ENCODE assay signal across 9 cellular contexts in genomic region chr19:10352764-10353671, GRCh38. TPM values are rescaled to one million over a fixed set of nuclear protein-coding genes. Genes with fewer than 3 reads are reported as not detected.
DNase-seq lines count a peak whose midpoint lies in the region; ATAC-seq, FAIRE-seq and TF ChIP-seq lines count a peak whose summit lies in the region.
"Had no signal": no experiment of that assay in that cellular context is flagged by ENCODE, and none has a peak within 500 bp of the region (broad histone marks: within the 10 kb centered on the region; RNA-seq: fewer than 3 reads in every experiment).

No MANE protein-coding gene starts in this region.

- H3K4me1 ChIP-seq in HUES48 (ENCODE audit: control insufficient read depth, insufficient read depth, low read length) = no peaks in the 10 kb centered on the region
- peaks cover 0 to 11% (median 8%) of the 10 kb centered on the region in 4 experiments; a peak in 5 of 7 replicates for H3K4me1 ChIP-seq in H1 (replicated peaks in 1 of 4; ENCODE audit: control insufficient read depth in 3 of 4, insufficient read depth in 4 of 4, low read length in 3 of 4)
- H3K4me1 ChIP-seq in gastrocnemius medialis = no peaks in the 10 kb centered on the region

- H3K79me1 ChIP-seq in H1 (ENCODE audit: low read depth, low read length) = no peaks in the 10 kb centered on the region

- peak overlapping the region; percentile 97 for H3K4ac ChIP-seq in H1 (replicated peaks; ENCODE audit: insufficient read length, low read depth, low read length)

- H4K20me1 ChIP-seq in H1 (replicated peaks in 1 of 2; ENCODE audit: control insufficient read depth in 1 of 2, insufficient read depth in 2 of 2, low read length in 2 of 2) = no peaks in the 10 kb centered on the region

- in situ Hi-C loops in gastrocnemius medialis (cut with MboI; ENCODE audit: low sequenced_read_pairs in 4 of 4) = no loop called here

- H3K27me3 ChIP-seq in HUES48 (ENCODE audit: control insufficient read depth, insufficient read depth, low read length) (no peaks in the 10 kb centered on the region), H1 (replicated peaks in 1 of 4; ENCODE audit: control insufficient read depth in 3 of 4, extremely low read depth in 1 of 4, insufficient read depth in 3 of 4, low read length in 3 of 4) (no peaks in the 10 kb centered on the region), gastrocnemius medialis (no peaks in the 10 kb centered on the region)

- H3K23ac ChIP-seq in H1 (ENCODE audit: insufficient read length) = no peak overlapping the region

- H3K9ac ChIP-seq in HUES48 (ENCODE audit: low read depth, low read length) = peak overlapping the region; percentile 67
- H3K9ac ChIP-seq in H1 (replicated peaks in 1 of 4; ENCODE audit: extremely low read depth in 1 of 4, low read depth in 3 of 4, low read length in 3 of 4) = peak overlapping the region; percentile 15 to 72 (median 53)

- H3K36me3 ChIP-seq in HUES48 (ENCODE audit: control insufficient read depth, insufficient read depth, low read length) (peaks cover 21% of the 10 kb centered on the region), H1 (ENCODE audit: control insufficient read depth in 2 of 4, insufficient read depth in 4 of 4, low read length in 3 of 4) (peaks cover 0 to 5% (median 2%) of the 10 kb centered on the region in 4 experiments; a peak in 2 of 8 replicates), gastrocnemius medialis (peaks cover 0 to 34% of the 10 kb centered on the region in 2 donors)

- H4K8ac ChIP-seq in H1 (ENCODE audit: extremely low read depth, insufficient read depth, low read length) = peak overlapping the region; percentile 90; the same call in 1 of the 2 replicates

- WGBS in H1 (ENCODE audit: extremely low coverage in 1 of 2, insufficient coverage in 1 of 2, insufficient read length in 1 of 2, insufficient replicate concordance in 2 of 2, low coverage in 1 of 2, low lambda C conversion rate in 2 of 2, missing lambda C conversion rate in 1 of 2), 2 experiments = 5% methylated on average over 48 of the region's 63 CpGs; no CpG with 5 or more reads in 1 of the 2 experiments

- peak overlapping the region; percentile 93; the same call in 1 of the 2 replicates for H2BK15ac ChIP-seq in H1 (ENCODE audit: low read length)

- no peak for TF ChIP-seq EP300 in H1 (IDR thresholded peaks at IDR 0.05; ENCODE audit: borderline replicate concordance in 1 of 2, low read depth in 2 of 2, low read length in 2 of 2)

- H4K91ac ChIP-seq in H1 (replicated peaks; ENCODE audit: insufficient read length, low read length) = peak overlapping the region; percentile 90

- H3K14ac ChIP-seq in H1 (ENCODE audit: insufficient read length) = peak overlapping the region; percentile 62

- H2BK5ac ChIP-seq in H1 (ENCODE audit: low read depth, low read length) = peak overlapping the region; percentile 95

- H3K27ac ChIP-seq in HUES48 (ENCODE audit: low read depth, low read length) = peak overlapping the region; percentile 72
- H3K27ac ChIP-seq in H1 (ENCODE audit: low read depth, low read length) = peak overlapping the region; percentile 68
- H3K27ac ChIP-seq in gastrocnemius medialis = peak overlapping the region in 3 of 4 donors; percentile 44 to 71 (median 67)

- no peak for TF ChIP-seq POLR2A in H1 (IDR thresholded peaks at IDR 0.05; ENCODE audit: control extremely low read depth in 1 of 2, low read depth in 2 of 2, low read length in 2 of 2)
- no peak for TF ChIP-seq POLR2A in gastrocnemius medialis (IDR thresholded peaks at IDR 0.05)

- H4K5ac ChIP-seq in H1 (ENCODE audit: insufficient read length, low read depth, low read length) = peak overlapping the region; percentile 88

- FAIRE-seq in H1 (lab: Jason Lieb, UNC) = peak; percentile 74

- ATAC-seq in gastrocnemius medialis = peak; percentile 54 to 71
- no peak for ATAC-seq in GM18861 (IDR thresholded peaks at IDR 0.05; ENCODE audit: unreplicated experiment)

- H3K9me3 ChIP-seq in HUES48 (ENCODE audit: control insufficient read depth, insufficient read depth, low read length) (no peaks in the 10 kb centered on the region), H1 (ENCODE audit: insufficient read depth in 2 of 2, low read depth in 1 of 2, low read length in 1 of 2) (no peaks in the 10 kb centered on the region), gastrocnemius medialis (no peaks in the 10 kb centered on the region)

- 0 out of 2 replicates have a peak overlapping the region, but pooled peaks have one; percentile 1 for H2AFZ ChIP-seq in H1 (ENCODE audit: low read length)

- no peak overlapping the region for H2BK120ac ChIP-seq in H1 (replicated peaks; ENCODE audit: low read depth, low read length)

- CTCF ChIA-PET in H1 (lab: Charles Lee; ENCODE audit: partially characterized antibody) = interaction anchor here (0.6 to 3.2 kb wide), 9 partner anchors 16 to 225 kb away, joined by 3 to 11 read pairs (median 4); partner anchors contain the start of genes ICAM5 and RAVER1

- H3K56ac ChIP-seq in H1 (replicated peaks; ENCODE audit: insufficient read length, low read depth, low read length) = peak overlapping the region; percentile 88

- TF ChIP-seq CTCF in H1 (IDR thresholded peaks at IDR 0.05; ENCODE audit: control extremely low read depth in 1 of 3, insufficient read depth in 1 of 3, low read depth in 1 of 3, low read length in 3 of 3) (no peak), gastrocnemius medialis (IDR thresholded peaks at IDR 0.05 in 4 of 5, conservative IDR thresholded peaks at IDR 0.05 in 1 of 5) (no peak)

- H3K4me3 ChIP-seq in HUES48 (ENCODE audit: low read depth, low read length) (peak overlapping the region; percentile 75), H1 (ENCODE audit: extremely low read depth in 1 of 4, insufficient read depth in 2 of 4, low read depth in 3 of 4, low read length in 4 of 4) (peak overlapping the region; percentile 61 to 69 (median 64)), gastrocnemius medialis (peak overlapping the region in 2 of 4 donors; percentile 15 to 33)

- H3K79me2 ChIP-seq in H1 (ENCODE audit: control insufficient read depth in 1 of 2, insufficient read depth in 2 of 2, low read length in 2 of 2) = no peaks in the 10 kb centered on the region

- H2AK5ac ChIP-seq in H1 (ENCODE audit: low read depth, low read length) = no peak overlapping the region

- POLR2A ChIA-PET in H1 (lab: Charles Lee; ENCODE audit: partially characterized antibody) = interaction anchor here (0.6 to 2.9 kb wide), 11 partner anchors 8 to 261 kb away, joined by 3 to 15 read pairs (median 5); partner anchors contain the start of genes ICAM1, ICAM5, MRPL4 and RAVER1

- peak overlapping the region; percentile 45; the same call in 1 of the 2 replicates for H2BK12ac ChIP-seq in H1 (ENCODE audit: low read depth, low read length)

- TF ChIP-seq RAD21 in H1 (IDR thresholded peaks at IDR 0.05 in 1 of 2, conservative IDR thresholded peaks at IDR 0.05 in 1 of 2; ENCODE audit: low read depth in 2 of 2, low read length in 2 of 2) = no peak

- no peak overlapping the region for H2BK20ac ChIP-seq in H1 (ENCODE audit: low read length)

- DNase-seq in H1 (ENCODE audit: low read depth in 1 of 2, low spot score in 2 of 2) (peak; percentile 90 to 96), iPS-NIHi7 (ENCODE audit: extremely low spot score) (peak; percentile 80), gastrocnemius medialis (peak; percentile 27 to 50), HT-29 (ENCODE audit: low spot score) (no peak), GF-D8 (lab: John Stamatoyannopoulos, UW) (no peak), HCEC 1CT (no peak)
- DNase-seq: C1 segment of cervical spinal cord had no signal

- intact Hi-C loops in gastrocnemius medialis (cut with DNase I; ENCODE audit: low total_unique reads) = no loop called here

- peak overlapping the region; percentile 72 to 99 for H3K4me2 ChIP-seq in H1 (ENCODE audit: insufficient read depth in 1 of 2, low read depth in 2 of 2, low read length in 2 of 2)

- H3K18ac ChIP-seq in H1 (ENCODE audit: extremely low read depth, low read length) = peak overlapping the region; percentile 94

- peaks cover 18% of the 10 kb centered on the region for H3K23me2 ChIP-seq in H1 (ENCODE audit: low read depth, low read length)

RNA-seq across cellular contexts. Expression of gene ICAM3, which starts 13.6 kb away (rescaled TPM):
- total RNA-seq in H1 (2021; fragmentation: NEBNext Ultra II Directional; extraction: Animal tissue kit (Norgen Biotek cat#: 25700)) = 16.5 TPM in 2 replicates
- polyA plus RNA-seq in H1 (2011; rRNA removed) = 15.4 and 18.9 TPM in 2 replicates
- 16.2 TPM for polyA plus RNA-seq in H1 (2011; cell fraction: cytosol; rRNA removed)
- polyA plus RNA-seq in H1 (2011; cell fraction: nucleus; rRNA removed) = 23.9 TPM
- 14.6 to 21.6 TPM (median 18.4 TPM) in 4 replicates for polyA plus RNA-seq in H1 (2012, experiment 1 of 2)
- 13.2 TPM for polyA plus RNA-seq in H1 (2012, experiment 2 of 2)
- 23.1 TPM for polyA plus RNA-seq in H1 (2013, experiment 1 of 2)
- polyA plus RNA-seq in H1 (2013, experiment 2 of 2) = 22.4 TPM
- 10.1 and 11.3 TPM in 2 replicates for polyA minus RNA-seq in H1 (2011; rRNA and poly(A)+ RNA removed)
- polyA minus RNA-seq in H1 (2011; cell fraction: cytosol; rRNA and poly(A)+ RNA removed) = 11.5 TPM
- 5.6 TPM for polyA minus RNA-seq in H1 (2011; cell fraction: nucleus; rRNA and poly(A)+ RNA removed)
- total RNA-seq in gastrocnemius medialis = 1 to 10 TPM; 2.0 to 5.0 (median 3.2) TPM
- total RNA-seq in HT-29 (2014; rRNA removed; shearing (Covaris generic)) = 11.0 and 18.2 TPM in 2 replicates

RNA-seq across cellular contexts. Expression of gene RAVER1, which starts 19.7 kb away (rescaled TPM):
- 70.5 and 72.4 TPM in 2 replicates for total RNA-seq in H1 (2021; fragmentation: NEBNext Ultra II Directional; extraction: Animal tissue kit (Norgen Biotek cat#: 25700))
- 5.7 and 17.1 TPM in 2 replicates for polyA plus RNA-seq in H1 (2011; rRNA removed)
- polyA plus RNA-seq in H1 (2011; cell fraction: cytosol; rRNA removed) = 7.7 TPM
- 21.8 TPM for polyA plus RNA-seq in H1 (2011; cell fraction: nucleus; rRNA removed)
- 20.0 to 44.4 TPM (median 40.7 TPM) in 4 replicates for polyA plus RNA-seq in H1 (2012, experiment 1 of 2)
- 37.2 TPM for polyA plus RNA-seq in H1 (2012, experiment 2 of 2)
- 44.6 TPM for polyA plus RNA-seq in H1 (2013, experiment 1 of 2)
- polyA plus RNA-seq in H1 (2013, experiment 2 of 2) = 43.1 TPM
- polyA minus RNA-seq in H1 (2011; rRNA and poly(A)+ RNA removed) = 11.8 and 15.6 TPM in 2 replicates
- polyA minus RNA-seq in H1 (2011; cell fraction: cytosol; rRNA and poly(A)+ RNA removed) = 32.7 TPM
- 20.5 TPM for polyA minus RNA-seq in H1 (2011; cell fraction: nucleus; rRNA and poly(A)+ RNA removed)
- 10 to 100 TPM; 10.0 to 15.9 (median 11.8) TPM for total RNA-seq in gastrocnemius medialis
- total RNA-seq in HT-29 (2014; rRNA removed; shearing (Covaris generic)) = 35.5 and 45.3 TPM in 2 replicates

RNA-seq across cellular contexts. Expression of gene TYK2, which starts 27.4 kb away (rescaled TPM):
- 40.8 and 42.7 TPM in 2 replicates for total RNA-seq in H1 (2021; fragmentation: NEBNext Ultra II Directional; extraction: Animal tissue kit (Norgen Biotek cat#: 25700))
- 32.1 and 47.6 TPM in 2 replicates for polyA plus RNA-seq in H1 (2011; rRNA removed)
- polyA plus RNA-seq in H1 (2011; cell fraction: cytosol; rRNA removed) = 37.8 TPM
- polyA plus RNA-seq in H1 (2011; cell fraction: nucleus; rRNA removed) = 184 TPM
- 44.3 to 65.1 TPM (median 54.1 TPM) in 4 replicates for polyA plus RNA-seq in H1 (2012, experiment 1 of 2)
- 41.2 TPM for polyA plus RNA-seq in H1 (2012, experiment 2 of 2)
- 39.9 TPM for polyA plus RNA-seq in H1 (2013, experiment 1 of 2)
- polyA plus RNA-seq in H1 (2013, experiment 2 of 2) = 36.9 TPM
- 22.6 and 28.0 TPM in 2 replicates for polyA minus RNA-seq in H1 (2011; rRNA and poly(A)+ RNA removed)
- polyA minus RNA-seq in H1 (2011; cell fraction: cytosol; rRNA and poly(A)+ RNA removed) = 20.1 TPM
- 32.9 TPM for polyA minus RNA-seq in H1 (2011; cell fraction: nucleus; rRNA and poly(A)+ RNA removed)
- 10 to 100 TPM; 32.6 to 58.5 (median 50.9) TPM for total RNA-seq in gastrocnemius medialis
- total RNA-seq in HT-29 (2014; rRNA removed; shearing (Covaris generic)) = 81.1 and 107 TPM in 2 replicates

RNA-seq across cellular contexts. Expression of gene FDX2, which starts 37.2 kb away (rescaled TPM):
- 27.0 and 27.8 TPM in 2 replicates for total RNA-seq in H1 (2021; fragmentation: NEBNext Ultra II Directional; extraction: Animal tissue kit (Norgen Biotek cat#: 25700))
- polyA plus RNA-seq in H1 (2011; rRNA removed) = 64.4 and 80.2 TPM in 2 replicates
- polyA plus RNA-seq in H1 (2011; cell fraction: cytosol; rRNA removed) = 56.5 TPM
- 58.5 TPM for polyA plus RNA-seq in H1 (2011; cell fraction: nucleus; rRNA removed)
- 29.0 to 43.7 TPM (median 43.2 TPM) in 4 replicates for polyA plus RNA-seq in H1 (2012, experiment 1 of 2)
- polyA plus RNA-seq in H1 (2012, experiment 2 of 2) = 39.3 TPM
- 18.6 TPM for polyA plus RNA-seq in H1 (2013, experiment 1 of 2)
- polyA plus RNA-seq in H1 (2013, experiment 2 of 2) = 19.3 TPM
- 15.6 and 20.0 TPM in 2 replicates for polyA minus RNA-seq in H1 (2011; rRNA and poly(A)+ RNA removed)
- 14.0 TPM for polyA minus RNA-seq in H1 (2011; cell fraction: cytosol; rRNA and poly(A)+ RNA removed)
- polyA minus RNA-seq in H1 (2011; cell fraction: nucleus; rRNA and poly(A)+ RNA removed) = 18.5 TPM
- total RNA-seq in gastrocnemius medialis = 10 to 100 TPM in 3 of 4 donors, 1 to 10 TPM in 1; 9.1 to 32.0 (median 21.9) TPM
- 50.2 and 50.9 TPM in 2 replicates for total RNA-seq in HT-29 (2014; rRNA removed; shearing (Covaris generic))

RNA-seq across cellular contexts. Expression of gene ZGLP1, which starts 43.4 kb away (rescaled TPM):
- total RNA-seq in H1 (2021; fragmentation: NEBNext Ultra II Directional; extraction: Animal tissue kit (Norgen Biotek cat#: 25700)) = 4.6 and 5.1 TPM in 2 replicates
- 4.2 and 8.2 TPM in 2 replicates for polyA plus RNA-seq in H1 (2011; rRNA removed)
- polyA plus RNA-seq in H1 (2011; cell fraction: cytosol; rRNA removed) = 7.6 TPM
- polyA plus RNA-seq in H1 (2011; cell fraction: nucleus; rRNA removed) = 24.9 TPM
- polyA plus RNA-seq in H1 (2012, experiment 1 of 2) = 3.5 to 9.1 TPM (median 7.4 TPM) in 4 replicates
- polyA plus RNA-seq in H1 (2012, experiment 2 of 2) = 4.4 TPM
- polyA plus RNA-seq in H1 (2013, experiment 1 of 2) = 5.0 TPM
- polyA plus RNA-seq in H1 (2013, experiment 2 of 2) = 4.1 TPM
- 0.34 and 0.82 TPM in 2 replicates for polyA minus RNA-seq in H1 (2011; rRNA and poly(A)+ RNA removed)
- 1.0 TPM for polyA minus RNA-seq in H1 (2011; cell fraction: cytosol; rRNA and poly(A)+ RNA removed)
- polyA minus RNA-seq in H1 (2011; cell fraction: nucleus; rRNA and poly(A)+ RNA removed) = 2.2 TPM
- 1 to 10 TPM in 1 of 4 donors, under 1 TPM in 1, not detected in 2; 0.80 to 3.1 TPM for total RNA-seq in gastrocnemius medialis
- 0.16 and 0.51 TPM in 2 replicates for total RNA-seq in HT-29 (2014; rRNA removed; shearing (Covaris generic))

Comparison
In these comparisons a context has a peak if more than half of its experiments do, and no peak if none do; other contexts are left out.
1. DNase-seq: peak in H1 (2 of 2), iPS-NIHi7 (single experiment) and gastrocnemius medialis (2 of 2); none in HT-29 (single experiment), GF-D8 (single experiment) and HCEC 1CT (single experiment).
2. Peak in every context shown above with its lines, with median percentiles within 50 percentile points of each other: H3K27ac ChIP-seq.